ENCODE assay signal across 9 cellular contexts in the genomic region with DNA sequence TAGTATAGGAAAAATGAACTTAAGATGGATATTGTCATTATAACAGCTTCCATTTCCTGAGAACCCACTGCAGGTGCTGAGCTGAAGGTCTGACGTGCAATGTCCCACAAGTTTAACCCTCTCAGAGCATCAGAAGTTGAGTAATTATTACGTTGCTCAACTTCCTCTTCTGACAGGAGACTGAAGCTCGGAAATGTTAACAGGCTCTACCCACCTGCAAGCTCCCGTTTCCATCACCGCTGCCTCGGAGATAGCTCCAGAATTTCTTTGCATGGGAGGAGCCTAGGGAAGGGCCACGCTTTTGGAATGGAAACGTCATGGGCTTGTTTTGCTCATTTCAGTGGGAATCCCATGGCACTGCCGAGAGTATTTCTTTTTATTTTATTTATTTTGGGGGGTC. TPM values are rescaled to one million over a fixed set of nuclear protein-coding genes. Genes with fewer than 3 reads are reported as not detected.
DNase-seq lines count a peak whose midpoint lies in the region; ATAC-seq and TF ChIP-seq lines count a peak whose summit lies in the region.
"Had no signal": no experiment of that assay in that cellular context is flagged by ENCODE, and none has a peak within 500 bp of the region (broad histone marks: within the 10 kb centered on the region; RNA-seq: fewer than 3 reads in every experiment).

No MANE protein-coding gene starts in this region.

- intact Hi-C loops in prostate gland (cut with DNase I): no loop called here

- H3K4me3 ChIP-seq in neutrophil (ENCODE audit: low read depth in 1 of 2, low read length in 1 of 2): peak overlapping the region; percentile 80 to 93
- H3K4me3 ChIP-seq in prostate gland: no peak overlapping the region

- TF ChIP-seq POLR2A in prostate gland (IDR thresholded peaks at IDR 0.05): no peak

- H3K27me3 ChIP-seq in neutrophil (peaks cover 20% of the 10 kb centered on the region), prostate gland (replicated peaks; ENCODE audit: insufficient read depth) (no peaks in the 10 kb centered on the region)

- peak; percentile 59 for DNase-seq in GM13976 (ENCODE audit: low spot score)
- peak; percentile 81 for DNase-seq in NCI-H69 (lab: John Stamatoyannopoulos, UW)
- DNase-seq in amniotic epithelial cell (ENCODE audit: low read depth): peak; percentile 77
- no peak for DNase-seq in occipital lobe (lab: John Stamatoyannopoulos, UW)
- DNase-seq in prostate gland (ENCODE audit: low spot score): no peak
- DNase-seq: SK-N-SH had no signal

- H3K9me3 ChIP-seq in neutrophil (no peaks in the 10 kb centered on the region), prostate gland (no peaks in the 10 kb centered on the region)
- H3K9me3 ChIP-seq: SK-N-SH had no signal

- peak overlapping the region; percentile 97 for H3K27ac ChIP-seq in neutrophil
- no peak overlapping the region for H3K27ac ChIP-seq in prostate gland

- in situ Hi-C loops in GM13976 (cut with MboI; ENCODE audit: low sequenced_read_pairs, unreplicated experiment): no loop called here

- 38% methylated on average over 9 of the region's 9 CpGs for WGBS in prostate gland

- H3K36me3 ChIP-seq in neutrophil (no peaks in the 10 kb centered on the region), prostate gland (no peaks in the 10 kb centered on the region)

- TF ChIP-seq CTCF in GM13976 (IDR thresholded peaks at IDR 0.05; ENCODE audit: borderline replicate concordance, control extremely low read depth, extremely low read depth, insufficient read depth, missing control alignments) (no peak), neutrophil (IDR thresholded peaks at IDR 0.05) (no peak), prostate gland (IDR thresholded peaks at IDR 0.05) (no peak)

- ATAC-seq in GM19467 (IDR thresholded peaks at IDR 0.05; ENCODE audit: unreplicated experiment) (no peak), GM21619 (IDR thresholded peaks at IDR 0.05; ENCODE audit: unreplicated experiment) (no peak)

- H3K4me1 ChIP-seq in neutrophil (ENCODE audit: control insufficient read depth in 1 of 2, insufficient read depth in 1 of 2, low read depth in 1 of 2, low read length in 1 of 2) (peaks cover 61 to 65% of the 10 kb centered on the region in 2 experiments), prostate gland (replicated peaks) (peaks cover 17% of the 10 kb centered on the region)

RNA-seq across cellular contexts. Expression of a gene that starts 1.0 kb away (rescaled TPM):
- 11.2 TPM for total RNA-seq in occipital lobe
- total RNA-seq in prostate gland: 10 to 100 TPM; 25.4 to 53.7 TPM

RNA-seq across cellular contexts. Expression of a gene that starts 4.0 kb away (rescaled TPM):
- not detected for total RNA-seq in occipital lobe
- total RNA-seq in prostate gland: not detected

RNA-seq across cellular contexts. Expression of a gene that starts 17.0 kb away (rescaled TPM):
- total RNA-seq in occipital lobe: 10.1 TPM
- total RNA-seq in prostate gland: 10 to 100 TPM; 25.2 to 50.3 TPM

RNA-seq across cellular contexts. Expression of a gene that starts 40.5 kb away (rescaled TPM):
- 0.16 TPM for total RNA-seq in occipital lobe
- 10 to 100 TPM in 1 of 2 donors, 1 to 10 TPM in 1; 4.3 to 14.3 TPM for total RNA-seq in prostate gland

Comparison
In these comparisons a context has a peak if more than half of its experiments do, and no peak if none do; other contexts are left out.
1. DNase-seq: peak in GM13976 (single experiment), NCI-H69 (single experiment) and amniotic epithelial cell (single experiment); none in occipital lobe (single experiment) and prostate gland (single experiment).
2. H3K4me3 ChIP-seq: peak in neutrophil (2 of 2); none in prostate gland (0 of 2).